Comparison of ENCODE assay signal across 8 cellular contexts in the genomic region with DNA sequence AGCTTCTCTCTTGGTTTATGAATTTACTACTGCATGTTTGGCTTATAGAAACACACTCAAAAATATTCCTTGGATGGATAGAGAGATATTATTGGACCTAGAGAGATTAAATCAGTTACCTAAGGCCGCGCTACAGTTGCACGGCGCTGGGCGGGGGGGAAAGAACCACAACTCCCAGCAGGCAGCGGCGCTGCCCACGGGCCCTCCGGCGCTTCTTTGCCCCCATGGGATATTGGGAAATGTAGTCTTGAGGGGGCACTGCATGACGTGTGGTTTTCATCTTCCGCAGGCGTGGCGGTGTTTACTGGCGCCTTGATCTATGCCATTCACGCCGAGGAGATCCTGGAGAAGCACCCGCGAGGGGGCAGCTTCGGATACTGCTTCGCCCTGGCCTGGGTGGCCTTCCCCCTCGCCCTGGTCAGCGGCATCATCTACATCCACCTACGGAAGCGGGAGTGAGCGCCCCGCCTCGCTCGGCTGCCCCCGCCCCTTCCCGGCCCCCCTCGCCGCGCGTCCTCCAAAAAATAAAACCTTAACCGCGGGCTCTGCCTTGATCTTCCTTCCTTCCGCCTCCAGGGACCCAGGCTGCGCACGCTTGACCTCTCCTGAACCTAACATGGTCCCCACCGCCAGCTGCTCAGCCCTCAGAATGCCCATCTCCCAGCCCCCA. TPM values are rescaled to one million over a fixed set of nuclear protein-coding genes. Genes with fewer than 3 reads are reported as not detected.
A peak's percentile ranks its signal among the peaks of the same experiment; 100 is the strongest.
DNase-seq lines count a peak whose midpoint lies in the region; ATAC-seq and TF ChIP-seq lines count a peak whose summit lies in the region.

No MANE protein-coding gene starts in this region.

- H3K4me1 Mint-ChIP-seq in activated naive CD4-positive, alpha-beta T cell treated with anti-CD3 and anti-CD28 coated beads, Interleukin-2, amount 50 U/mL, for 24 hours: peaks cover 84% of the 10 kb centered on the region

- peak overlapping the region; percentile 91 for H3K27ac Mint-ChIP-seq in activated naive CD4-positive, alpha-beta T cell treated with anti-CD3 and anti-CD28 coated beads, Interleukin-2, amount 50 U/mL, for 24 hours

- H3F3A ChIP-seq in Loucy (ENCODE audit: low read depth): peaks cover 11% of the 10 kb centered on the region

- H3K27me3 ChIP-seq in Loucy (ENCODE audit: insufficient read depth, low read length, poor library complexity, severe bottlenecking): no peaks in the 10 kb centered on the region
- H3K27me3 ChIP-seq in right atrium auricular region: no peaks in the 10 kb centered on the region
- no peaks in the 10 kb centered on the region for H3K27me3 ChIP-seq in aorta (ENCODE audit: control insufficient read depth in 1 of 2, insufficient read depth in 2 of 2, low read length in 1 of 2)

- intact Hi-C loops in aorta (cut with DNase I): loop anchor here in 1 of 2 donors (10.0 kb wide), 2 partner anchors 65 to 255 kb away; no protein-coding TSS in a partner anchor

- H2AFZ ChIP-seq in Loucy (ENCODE audit: low read length): peak overlapping the region; percentile 41; the same call in 1 of the 2 replicates

- H3K4me1 ChIP-seq in Loucy (ENCODE audit: insufficient read depth, low read length, poor library complexity, severe bottlenecking) (peaks cover 36% of the 10 kb centered on the region), right atrium auricular region (peaks cover 3 to 57% of the 10 kb centered on the region in 2 donors), aorta (ENCODE audit: control insufficient read depth in 1 of 2, insufficient read depth in 2 of 2, low read length in 2 of 2) (no peaks in the 10 kb centered on the region)

- peak; percentile 27 for ATAC-seq in GM18867 (IDR thresholded peaks at IDR 0.05; ENCODE audit: unreplicated experiment)
- no peak for ATAC-seq in aorta (ENCODE audit: low FRiP score)

- H3K36me3 ChIP-seq in Loucy (ENCODE audit: insufficient read depth, low read length): no peaks in the 10 kb centered on the region
- H3K36me3 ChIP-seq in SK-N-MC (ENCODE audit: insufficient read depth, low read length): peaks cover 34% of the 10 kb centered on the region
- H3K36me3 ChIP-seq in right atrium auricular region: peaks cover 6% of the 10 kb centered on the region
- no peaks in the 10 kb centered on the region for H3K36me3 ChIP-seq in aorta (ENCODE audit: control insufficient read depth in 1 of 2, insufficient read depth in 2 of 2, low read length in 1 of 2)

- peak overlapping the region; percentile 79 for H3K4me3 ChIP-seq in Loucy (ENCODE audit: low read length, poor library complexity, severe bottlenecking)
- H3K4me3 ChIP-seq in SK-N-MC: no peak overlapping the region
- H3K4me3 ChIP-seq in right atrium auricular region: peak overlapping the region; percentile 43 to 52
- no peak overlapping the region for H3K4me3 ChIP-seq in aorta (ENCODE audit: low read length in 2 of 2)

- H3K9me2 ChIP-seq in Loucy (replicated peaks; ENCODE audit: low read depth, low read length): no peaks in the 10 kb centered on the region

- H3K9me3 ChIP-seq in Loucy (ENCODE audit: insufficient read depth, low read depth, low read length): peaks cover 4% of the 10 kb centered on the region; the same call in 1 of the 2 replicates
- H3K9me3 ChIP-seq in SK-N-MC (ENCODE audit: low read depth, low read length): no peaks in the 10 kb centered on the region
- no peaks in the 10 kb centered on the region for H3K9me3 ChIP-seq in right atrium auricular region
- H3K9me3 ChIP-seq in aorta (ENCODE audit: control insufficient read depth, low read length): no peaks in the 10 kb centered on the region

- H3K27me3 Mint-ChIP-seq in activated naive CD4-positive, alpha-beta T cell treated with anti-CD3 and anti-CD28 coated beads, Interleukin-2, amount 50 U/mL, for 24 hours: no peaks in the 10 kb centered on the region

- H3K9me3 Mint-ChIP-seq in activated naive CD4-positive, alpha-beta T cell treated with anti-CD3 and anti-CD28 coated beads, Interleukin-2, amount 50 U/mL, for 24 hours: no peaks in the 10 kb centered on the region

- H3K27ac ChIP-seq in SK-N-MC: peak overlapping the region; percentile 64; the same call in 1 of the 2 replicates
- H3K27ac ChIP-seq in right atrium auricular region: peak overlapping the region; percentile 84 to 86
- no peak overlapping the region for H3K27ac ChIP-seq in aorta (ENCODE audit: low read depth in 1 of 2, low read length in 2 of 2)

- H3K9ac ChIP-seq in Loucy (ENCODE audit: low read depth, low read length, poor library complexity, severe bottlenecking) (peak overlapping the region; percentile 97), SK-N-MC (ENCODE audit: insufficient read length) (no peak overlapping the region)

- WGBS in aorta, 2 donors: 71 to 72% methylated on average over 40 to 41 of the region's 41 CpGs

- peaks cover 51% of the 10 kb centered on the region for H3K79me2 ChIP-seq in Loucy (ENCODE audit: insufficient read depth, low read length)

- peak overlapping the region; percentile 91 for H3K4me2 ChIP-seq in Loucy (ENCODE audit: low read depth, low read length, poor library complexity, severe bottlenecking)

- peaks cover 12% of the 10 kb centered on the region for H3K36me3 Mint-ChIP-seq in activated naive CD4-positive, alpha-beta T cell treated with anti-CD3 and anti-CD28 coated beads, Interleukin-2, amount 50 U/mL, for 24 hours

- TF ChIP-seq CTCF in Loucy (conservative IDR thresholded peaks at IDR 0.05; ENCODE audit: low read length) (peak; percentile 28), right atrium auricular region (IDR thresholded peaks at IDR 0.05) (no peak)

- peaks cover 8% of the 10 kb centered on the region for H4K20me1 ChIP-seq in Loucy (ENCODE audit: insufficient read depth, low read length, poor library complexity, severe bottlenecking)

- DNase-seq in SK-N-MC (ENCODE audit: low read depth, low spot score) (no peak), right atrium auricular region (ENCODE audit: low spot score) (no peak), renal cortical epithelial cell (ENCODE audit: low read depth) (peak; percentile 72), aorta (peak; percentile 77 to 83), cortex of kidney (lab: John Stamatoyannopoulos, UW) (no peak)

- peak overlapping the region; percentile 78 for H3K4me3 Mint-ChIP-seq in activated naive CD4-positive, alpha-beta T cell treated with anti-CD3 and anti-CD28 coated beads, Interleukin-2, amount 50 U/mL, for 24 hours

RNA-seq across cellular contexts. Expression of gene EMP3, which starts 4.8 kb away (rescaled TPM):
- total RNA-seq in right atrium auricular region (10 to 100 TPM; 16.9 to 95.9 TPM), renal cortical epithelial cell (30.3 and 48.8 TPM in 2 replicates), aorta (100 to 1,000 TPM; 107 to 151 TPM)
- 100 to 1,000 TPM; 109 to 149 TPM for polyA plus RNA-seq in aorta

RNA-seq across cellular contexts. Expression of gene TMEM143, which starts 33.6 kb away (rescaled TPM):
- total RNA-seq in right atrium auricular region (10 to 100 TPM; 20.4 to 43.8 TPM), renal cortical epithelial cell (1.9 and 4.9 TPM in 2 replicates), aorta (1 to 10 TPM; 4.9 to 9.2 TPM)
- 1 to 10 TPM; 6.4 to 6.6 TPM for polyA plus RNA-seq in aorta

RNA-seq across cellular contexts. Expression of gene SYNGR4, which starts 34.0 kb away (rescaled TPM):
- total RNA-seq in right atrium auricular region: not detected
- not detected in 2 replicates for total RNA-seq in renal cortical epithelial cell
- total RNA-seq in aorta: not detected
- polyA plus RNA-seq in aorta: not detected

Comparison
In these comparisons a context has a peak if more than half of its experiments do, and no peak if none do; other contexts are left out.
1. H3K4me3 ChIP-seq: peak in Loucy (single experiment) and right atrium auricular region (2 of 2); none in SK-N-MC (single experiment) and aorta (0 of 2).
2. DNase-seq: peak in renal cortical epithelial cell (single experiment) and aorta (2 of 2); none in SK-N-MC (single experiment), right atrium auricular region (single experiment) and cortex of kidney (single experiment).
3. H3K27ac ChIP-seq: peak in SK-N-MC (single experiment) and right atrium auricular region (2 of 2); none in aorta (0 of 2).